In genomic region chrX:155880586-155881157, GRCh38 we compare ENCODE assay signal across 8 cellular contexts. TPM values are rescaled to one million over a fixed set of nuclear protein-coding genes. Genes with fewer than 3 reads are reported as not detected.
DNase-seq lines count a peak whose midpoint lies in the region.

No MANE protein-coding gene starts in this region.

- no peaks in the 10 kb centered on the region for H3K9me3 ChIP-seq in MG63
- no peaks in the 10 kb centered on the region for H3K9me3 ChIP-seq in mononuclear cell (ENCODE audit: low read depth, low read length)

- peaks cover 6% of the 10 kb centered on the region for H3K4me1 ChIP-seq in mononuclear cell (ENCODE audit: insufficient read depth, low read length)

- DNase-seq in DMS53 (lab: John Stamatoyannopoulos, UW) (peak; percentile 64), DMS53 treated with DMSO at 0.1 percent for 48 hours (lab: John Stamatoyannopoulos, UW; ENCODE audit: unreplicated experiment) (no peak), MG63 (no peak), cerebellum (ENCODE audit: low spot score) (peak; percentile 6), NCI-H2196 (lab: John Stamatoyannopoulos, UW; ENCODE audit: unreplicated experiment) (no peak), SW 1271 (lab: John Stamatoyannopoulos, UW) (no peak)
- DNase-seq in activated effector memory CD4-positive, alpha-beta T cell treated with anti-CD3 and anti-CD28 coated beads, Interleukin-2, amount 50 U/mL, for 16 hours, result no peak

- H3K4me3 ChIP-seq in MG63 (peak overlapping the region; percentile 77), mononuclear cell (ENCODE audit: low read length) (peak overlapping the region; percentile 59)

- H3K36me3 ChIP-seq in MG63, result no peaks in the 10 kb centered on the region

- no peaks in the 10 kb centered on the region for H3K27me3 ChIP-seq in MG63
- H3K27me3 ChIP-seq in mononuclear cell (ENCODE audit: insufficient read depth, low read length), result no peaks in the 10 kb centered on the region

RNA-seq across cellular contexts. Expression of gene VAMP7, which starts 0.5 kb away (rescaled TPM):
- 31.0 and 40.3 TPM in 2 replicates for total RNA-seq in MG63 (2014; rRNA removed; shearing (Covaris generic); ENCODE audit: low replicate concordance)
- 19.2 TPM for total RNA-seq in cerebellum
- total RNA-seq in mononuclear cell, result 48.6 TPM

Comparison
In these comparisons a context has a peak if more than half of its experiments do, and no peak if none do; other contexts are left out.
1. DNase-seq: peak in DMS53 (single experiment) and cerebellum (single experiment); none in DMS53 treated with DMSO at 0.1 percent for 48 hours (single experiment), MG63 (single experiment), NCI-H2196 (single experiment), SW 1271 (0 of 2) and activated effector memory CD4-positive, alpha-beta T cell treated with anti-CD3 and anti-CD28 coated beads, Interleukin-2, amount 50 U/mL, for 16 hours (single experiment).